In genomic region chr4:70703695-70704332, GRCh38 we compare ENCODE assay signal across 8 cellular contexts. TPM values are rescaled to one million over a fixed set of nuclear protein-coding genes. Genes with fewer than 3 reads are reported as not detected.
DNase-seq lines count a peak whose midpoint lies in the region; ATAC-seq and TF ChIP-seq lines count a peak whose summit lies in the region.

No MANE protein-coding gene starts in this region.

- H3K36me3 Mint-ChIP-seq in activated CD8-positive, alpha-beta T cell treated with anti-CD3 and anti-CD28 coated beads for 36 hours (ENCODE audit: low read depth) = no peaks in the 10 kb centered on the region

- peak; percentile 91 for DNase-seq in NCI-H510A treated with DMSO at 0.1 percent for 48 hours (lab: John Stamatoyannopoulos, UW)
- no peak for DNase-seq in NCI-H510A (lab: John Stamatoyannopoulos, UW)
- peak; percentile 71 for DNase-seq in NCI-H1105 treated with DMSO at 0.1 percent for 48 hours (lab: John Stamatoyannopoulos, UW)
- DNase-seq in activated CD8-positive, alpha-beta T cell treated with anti-CD3 and anti-CD28 coated beads for 36 hours = no peak
- peak; percentile 49 for DNase-seq in glomerular visceral epithelial cell (ENCODE audit: extremely low spot score)
- peak; percentile 66 for DNase-seq in pons (ENCODE audit: low spot score)
- DNase-seq in GDM1 (lab: John Stamatoyannopoulos, UW) = no peak

- TF ChIP-seq CTCF in activated CD8-positive, alpha-beta T cell treated with anti-CD3 and anti-CD28 coated beads for 36 hours (IDR thresholded peaks at IDR 0.05) = no peak

- POLR2A ChIA-PET in activated CD8-positive, alpha-beta T cell treated with anti-CD3 and anti-CD28 coated beads for 36 hours (lab: Charles Lee) = interaction anchor here (0.8 to 4.9 kb wide), 7 partner anchors 9 to 107 kb away, joined by 3 to 40 read pairs (median 4); partner anchors contain the start of genes RUFY3 and UTP3

- peaks cover 18% of the 10 kb centered on the region for H3K4me1 Mint-ChIP-seq in activated CD8-positive, alpha-beta T cell treated with anti-CD3 and anti-CD28 coated beads for 36 hours (ENCODE audit: low read depth)

- no peaks in the 10 kb centered on the region for H3K9me3 Mint-ChIP-seq in activated CD8-positive, alpha-beta T cell treated with anti-CD3 and anti-CD28 coated beads for 36 hours

- intact Hi-C loops in activated CD8-positive, alpha-beta T cell treated with anti-CD3 and anti-CD28 coated beads for 36 hours (cut with micrococcal nuclease) = loop anchor here (2.0 kb wide), 1 partner anchor 15 kb away; the partner anchor contains the start of gene UTP3

- ATAC-seq in activated CD8-positive, alpha-beta T cell treated with anti-CD3 and anti-CD28 coated beads for 36 hours = peak; percentile 21
- no peak for ATAC-seq in GM21526 (IDR thresholded peaks at IDR 0.05; ENCODE audit: low FRiP score, unreplicated experiment)

- H3K27me3 Mint-ChIP-seq in activated CD8-positive, alpha-beta T cell treated with anti-CD3 and anti-CD28 coated beads for 36 hours = no peaks in the 10 kb centered on the region

- CTCF ChIA-PET in activated CD8-positive, alpha-beta T cell treated with anti-CD3 and anti-CD28 coated beads for 36 hours (lab: Charles Lee) = interaction anchor here (0.6 to 7.7 kb wide), 13 partner anchors 13 to 253 kb away, joined by 3 to 79 read pairs (median 4); partner anchors contain the start of gene UTP3

- H3K27ac Mint-ChIP-seq in activated CD8-positive, alpha-beta T cell treated with anti-CD3 and anti-CD28 coated beads for 36 hours = peak overlapping the region; percentile 92

- peak overlapping the region; percentile 85 for H3K4me3 Mint-ChIP-seq in activated CD8-positive, alpha-beta T cell treated with anti-CD3 and anti-CD28 coated beads for 36 hours

RNA-seq across cellular contexts. Expression of gene UTP3, which starts 15.5 kb away (rescaled TPM):
- 10 to 100 TPM; 31.0 to 33.5 TPM for total RNA-seq in activated CD8-positive, alpha-beta T cell treated with anti-CD3 and anti-CD28 coated beads for 36 hours

RNA-seq across cellular contexts. Expression of gene RUFY3, which starts 17.9 kb away (rescaled TPM):
- total RNA-seq in activated CD8-positive, alpha-beta T cell treated with anti-CD3 and anti-CD28 coated beads for 36 hours = 10 to 100 TPM; 13.6 to 17.5 TPM

RNA-seq across cellular contexts. Expression of gene JCHAIN, which starts 37.5 kb away (rescaled TPM):
- not detected for total RNA-seq in activated CD8-positive, alpha-beta T cell treated with anti-CD3 and anti-CD28 coated beads for 36 hours

Comparison
In these comparisons a context has a peak if more than half of its experiments do, and no peak if none do; other contexts are left out.
1. DNase-seq: peak in NCI-H510A treated with DMSO at 0.1 percent for 48 hours (single experiment), NCI-H1105 treated with DMSO at 0.1 percent for 48 hours (single experiment), glomerular visceral epithelial cell (single experiment) and pons (single experiment); none in NCI-H510A (single experiment), activated CD8-positive, alpha-beta T cell treated with anti-CD3 and anti-CD28 coated beads for 36 hours (single experiment) and GDM1 (single experiment).